8 cellular contexts compared by ENCODE assay signal in the genomic region with DNA sequence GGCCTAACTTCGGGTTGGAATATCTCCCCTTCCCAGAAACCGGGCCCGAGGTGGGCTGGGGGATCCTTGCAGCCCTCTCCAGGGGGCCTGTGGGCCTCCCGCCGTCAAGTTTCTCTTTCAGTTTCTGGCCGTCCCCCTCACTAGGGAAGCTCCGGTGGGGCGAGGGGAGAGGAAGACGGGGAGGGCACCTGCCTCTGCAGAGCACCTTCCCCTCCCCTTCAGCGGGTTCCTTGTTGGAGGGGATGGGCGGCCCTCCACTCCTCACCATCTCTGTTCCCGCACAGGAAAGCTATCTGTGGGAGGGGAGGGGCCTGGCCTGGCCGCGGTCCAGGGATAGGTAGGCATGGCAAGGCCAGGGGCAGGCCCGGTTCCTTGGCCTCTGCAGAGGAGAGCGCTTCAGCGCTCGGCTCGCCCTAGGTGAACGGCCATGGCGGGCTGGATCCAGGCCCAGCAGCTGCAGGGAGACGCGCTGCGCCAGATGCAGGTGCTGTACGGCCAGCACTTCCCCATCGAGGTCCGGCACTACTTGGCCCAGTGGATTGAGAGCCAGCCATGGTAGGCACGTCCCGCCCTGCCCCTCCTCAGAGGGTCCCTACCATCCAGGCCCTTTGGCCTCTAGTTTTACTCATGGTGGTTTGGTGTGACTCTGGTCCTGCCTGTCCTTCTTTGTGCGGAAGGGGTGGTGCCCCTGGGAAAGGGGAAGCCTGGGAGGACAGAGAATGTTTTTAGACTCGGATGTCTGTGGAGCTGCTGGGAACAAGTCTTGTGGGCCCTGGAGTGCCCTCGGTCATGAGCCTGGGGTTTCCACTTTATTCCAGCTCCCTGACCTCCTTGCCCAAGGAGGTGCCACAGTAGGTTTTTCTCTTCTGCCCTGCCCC.
DNase-seq lines count a peak whose midpoint lies in the region; ATAC-seq and TF ChIP-seq lines count a peak whose summit lies in the region.

No MANE protein-coding gene starts in this region.

- H3K27ac ChIP-seq in HL-60 (replicated peaks): peak overlapping the region; percentile 26; the same call in 1 of the 2 replicates
- peak overlapping the region; percentile 85 for H3K27ac ChIP-seq in rectal smooth muscle tissue (ENCODE audit: low read depth, low read length)

- DNase-seq in CMK (ENCODE audit: low read depth) (peak; percentile 71), HL-60 (ENCODE audit: low read depth in 1 of 2, low spot score in 1 of 2) (peak in 1 of 2 experiments; percentile 18), activated T-cell treated with anti-CD3 and anti-CD28 coated beads for 24 hours (ENCODE audit: low read depth) (peak; percentile 46), germinal center (ENCODE audit: low spot score) (peak; percentile 63), RKO (ENCODE audit: low spot score) (no peak)

- H3K4me1 ChIP-seq in rectal smooth muscle tissue (ENCODE audit: control insufficient read depth, insufficient read depth, low read length): peaks cover 10% of the 10 kb centered on the region

- no peak for TF ChIP-seq CTCF in HL-60 (IDR thresholded peaks at IDR 0.05; ENCODE audit: insufficient read depth, low read length)

- H3K27me3 ChIP-seq in HL-60 (ENCODE audit: insufficient read depth, poor library complexity, severe bottlenecking) (no peaks in the 10 kb centered on the region), rectal smooth muscle tissue (ENCODE audit: control insufficient read depth, insufficient read depth, low read length) (no peaks in the 10 kb centered on the region)

- H3K9ac ChIP-seq in rectal smooth muscle tissue (ENCODE audit: low read length): peak overlapping the region; percentile 30

- no peaks in the 10 kb centered on the region for H3K36me3 ChIP-seq in rectal smooth muscle tissue (ENCODE audit: control insufficient read depth, insufficient read depth, low read length)

- H3K4me3 ChIP-seq in HL-60 (replicated peaks; ENCODE audit: insufficient read depth, low read length): no peak overlapping the region
- H3K4me3 ChIP-seq in rectal smooth muscle tissue (ENCODE audit: low read length): peak overlapping the region; percentile 80

- ATAC-seq in HG03469 (IDR thresholded peaks at IDR 0.05; ENCODE audit: unreplicated experiment) (no peak), GM21717 (IDR thresholded peaks at IDR 0.05; ENCODE audit: unreplicated experiment) (no peak)
